Comparison of ENCODE assay signal across 8 cellular contexts in the genomic region with DNA sequence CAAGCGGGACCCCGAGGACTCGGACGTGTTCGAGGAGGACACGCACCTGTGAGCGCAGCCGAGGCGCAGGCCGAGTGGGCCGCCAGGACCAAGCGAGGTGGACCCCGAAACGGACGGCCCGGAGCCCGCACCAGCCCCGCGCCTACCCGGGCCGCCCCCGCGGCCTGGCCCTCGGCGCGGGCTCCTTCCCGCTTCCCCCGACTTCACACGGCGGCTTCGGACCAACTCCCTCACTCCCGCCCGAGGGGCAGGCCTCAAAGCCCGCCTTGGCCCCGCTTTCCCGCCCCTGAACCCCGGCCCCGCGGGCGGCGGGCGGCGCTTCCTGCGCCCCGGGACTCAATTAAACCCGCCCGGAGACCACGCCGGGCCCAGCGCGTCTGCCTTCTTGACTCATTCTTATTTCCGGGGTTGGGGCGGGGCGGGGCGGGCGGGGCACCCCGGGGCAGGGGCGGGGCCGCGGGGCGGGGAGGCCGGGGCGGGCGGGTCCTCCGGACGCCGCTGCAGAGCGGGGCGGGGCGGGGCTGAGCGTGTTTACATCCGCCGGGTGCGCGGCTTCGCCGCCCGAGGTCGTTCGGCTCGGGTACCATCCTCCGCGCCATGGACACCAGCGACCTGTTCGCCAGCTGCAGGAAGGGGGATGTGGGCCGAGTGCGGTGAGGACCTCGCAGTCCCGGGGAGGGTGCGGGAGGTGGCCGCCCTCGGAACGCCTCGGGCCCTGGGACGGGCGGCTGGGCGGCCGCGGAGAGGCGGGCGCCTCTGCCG. TPM values are rescaled to one million over a fixed set of nuclear protein-coding genes. Genes with fewer than 3 reads are reported as not detected.
DNase-seq lines count a peak whose midpoint lies in the region; ATAC-seq, FAIRE-seq and TF ChIP-seq lines count a peak whose summit lies in the region.

A gene (plus strand): TSS at position 524 of the 762 bp plus-strand sequence. CDS start 74 bp downstream, at position 598.

- peak within 1 kb of the TSS; percentile 96 for H3K4me2 ChIP-seq in A549

- TF ChIP-seq EP300 in A549 (IDR thresholded peaks at IDR 0.05) = no peak

- POLR2A ChIA-PET in A549 (lab: Yijun Ruan, JAX) = no interaction called here

- TF ChIP-seq CTCF in A549 (IDR thresholded peaks at IDR 0.05) = no peak
- TF ChIP-seq CTCF in choroid plexus epithelial cell (conservative IDR thresholded peaks at IDR 0.05; ENCODE audit: low read depth, low read length) = no peak

- 0% methylated on average over 10 of the region's 102 CpGs for WGBS in A549 (ENCODE audit: missing lambda C conversion rate)

- H3K4me3 ChIP-seq in A549 (peak within 1 kb of the TSS; percentile 100), choroid plexus epithelial cell (ENCODE audit: low read depth, low read length) (peak within 1 kb of the TSS; percentile 91)

- CTCF ChIA-PET in A549 (lab: Yijun Ruan, JAX) = interaction anchor here (1.1 to 2.8 kb wide), 4 partner anchors 18 to 98 kb away, joined by 3 to 21 read pairs (median 4); no protein-coding TSS in a partner anchor

- FAIRE-seq in A549 (lab: Jason Lieb, UNC) = no peak

- H3K4me1 ChIP-seq in A549 = peaks cover 11% of the 10 kb centered on the region; the same call in 1 of the 3 replicates

- DNase-seq in A549 (ENCODE audit: low read depth in 1 of 2, low spot score in 1 of 2) (peak; percentile 66 to 68), NCI-H446 treated with DMSO at 0.1 percent for 48 hours (lab: John Stamatoyannopoulos, UW) (peak; percentile 63), choroid plexus epithelial cell (ENCODE audit: low read depth) (peak; percentile 75), left kidney (ENCODE audit: low read depth, low spot score) (peak; percentile 91)
- peak; percentile 82 to 87 for DNase-seq in activated CD4-positive, alpha-beta T cell treated with anti-CD3 and anti-CD28 coated beads for 4 hours
- DNase-seq in stimulated activated CD4-positive, alpha-beta T cell treated with anti-CD3 and anti-CD28 coated beads, Interleukin-2, amount 100 ng/mL, for 4 hours (ENCODE audit: low read depth) = peak; percentile 79

- peak within 1 kb of the TSS; percentile 100 for H3K27ac ChIP-seq in A549

- TF ChIP-seq POLR2A in A549 (IDR thresholded peaks at IDR 0.05; ENCODE audit: low read length) = peak; percentile 52

- no peaks in the 10 kb centered on the region for H3K9me3 ChIP-seq in A549

- TF ChIP-seq RAD21 in A549 (conservative IDR thresholded peaks at IDR 0.05 in 1 of 2, IDR thresholded peaks at IDR 0.05 in 1 of 2) = no peak

- ATAC-seq in A549 = peak; percentile 77 to 80
- peak; percentile 76 for ATAC-seq in GM18867 (IDR thresholded peaks at IDR 0.05; ENCODE audit: unreplicated experiment)
- peak; percentile 63 for ATAC-seq in HG03103 (IDR thresholded peaks at IDR 0.05; ENCODE audit: low read depth, unreplicated experiment)

TF ChIP-seq in A549, 52 proteins besides CTCF, POLR2A, EP300 and RAD21:
- no peak for TF ChIP-seq RARB (CRISPR knock-in tag; IDR thresholded peaks at IDR 0.05)
- TF ChIP-seq PHF8 (IDR thresholded peaks at IDR 0.05; ENCODE audit: borderline replicate concordance, low read depth) = peak; percentile 92
- TF ChIP-seq SMC3 (IDR thresholded peaks at IDR 0.05) = no peak
- TF ChIP-seq, protein P1, sequence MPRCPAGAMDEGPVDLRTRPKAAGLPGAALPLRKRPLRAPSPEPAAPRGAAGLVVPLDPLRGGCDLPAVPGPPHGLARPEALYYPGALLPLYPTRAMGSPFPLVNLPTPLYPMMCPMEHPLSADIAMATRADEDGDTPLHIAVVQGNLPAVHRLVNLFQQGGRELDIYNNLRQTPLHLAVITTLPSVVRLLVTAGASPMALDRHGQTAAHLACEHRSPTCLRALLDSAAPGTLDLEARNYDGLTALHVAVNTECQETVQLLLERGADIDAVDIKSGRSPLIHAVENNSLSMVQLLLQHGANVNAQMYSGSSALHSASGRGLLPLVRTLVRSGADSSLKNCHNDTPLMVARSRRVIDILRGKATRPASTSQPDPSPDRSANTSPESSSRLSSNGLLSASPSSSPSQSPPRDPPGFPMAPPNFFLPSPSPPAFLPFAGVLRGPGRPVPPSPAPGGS (IDR thresholded peaks at IDR 0.05) = peak; percentile 85; the same call in 2 of the 3 replicates
- TF ChIP-seq JUN (IDR thresholded peaks at IDR 0.05) = peak in 1 of 2 experiments; percentile 85; a peak in 3 of 5 replicates
- no peak for TF ChIP-seq NPAS2 (CRISPR knock-in tag; IDR thresholded peaks at IDR 0.05; ENCODE audit: borderline replicate concordance)
- no peak for TF ChIP-seq FOXS1 (CRISPR knock-in tag; IDR thresholded peaks at IDR 0.05)
- TF ChIP-seq, protein P2, sequence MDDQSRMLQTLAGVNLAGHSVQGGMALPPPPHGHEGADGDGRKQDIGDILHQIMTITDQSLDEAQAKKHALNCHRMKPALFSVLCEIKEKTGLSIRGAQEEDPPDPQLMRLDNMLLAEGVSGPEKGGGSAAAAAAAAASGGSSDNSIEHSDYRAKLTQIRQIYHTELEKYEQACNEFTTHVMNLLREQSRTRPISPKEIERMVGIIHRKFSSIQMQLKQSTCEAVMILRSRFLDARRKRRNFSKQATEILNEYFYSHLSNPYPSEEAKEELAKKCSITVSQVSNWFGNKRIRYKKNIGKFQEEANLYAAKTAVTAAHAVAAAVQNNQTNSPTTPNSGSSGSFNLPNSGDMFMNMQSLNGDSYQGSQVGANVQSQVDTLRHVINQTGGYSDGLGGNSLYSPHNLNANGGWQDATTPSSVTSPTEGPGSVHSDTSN (IDR thresholded peaks at IDR 0.05) = 0 out of 2 replicates have a peak, but pooled peaks have one; percentile 19
- TF ChIP-seq, protein P3, sequence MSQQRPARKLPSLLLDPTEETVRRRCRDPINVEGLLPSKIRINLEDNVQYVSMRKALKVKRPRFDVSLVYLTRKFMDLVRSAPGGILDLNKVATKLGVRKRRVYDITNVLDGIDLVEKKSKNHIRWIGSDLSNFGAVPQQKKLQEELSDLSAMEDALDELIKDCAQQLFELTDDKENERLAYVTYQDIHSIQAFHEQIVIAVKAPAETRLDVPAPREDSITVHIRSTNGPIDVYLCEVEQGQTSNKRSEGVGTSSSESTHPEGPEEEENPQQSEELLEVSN (IDR thresholded peaks at IDR 0.05; ENCODE audit: borderline replicate concordance, low read depth) = 0 out of 2 replicates have a peak, but pooled peaks have one; percentile 19
- TF ChIP-seq MAZ (IDR thresholded peaks at IDR 0.05; ENCODE audit: borderline replicate concordance, low read depth, low read length) = 0 out of 2 replicates have a peak, but pooled peaks have one; percentile 19
- TF ChIP-seq FOSL2 (IDR thresholded peaks at IDR 0.05) = no peak
- peak; percentile 13; the same call in 1 of the 2 replicates for TF ChIP-seq FOSL2 (CRISPR knock-in tag; IDR thresholded peaks at IDR 0.05)
- no peak for TF ChIP-seq RNF2 (IDR thresholded peaks at IDR 0.05; ENCODE audit: borderline replicate concordance, low read depth)
- TF ChIP-seq, protein P4, sequence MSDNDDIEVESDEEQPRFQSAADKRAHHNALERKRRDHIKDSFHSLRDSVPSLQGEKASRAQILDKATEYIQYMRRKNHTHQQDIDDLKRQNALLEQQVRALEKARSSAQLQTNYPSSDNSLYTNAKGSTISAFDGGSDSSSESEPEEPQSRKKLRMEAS (IDR thresholded peaks at IDR 0.05) = peak; percentile 38; the same call in 1 of the 2 replicates
TF ChIP-seq in A549: peak in this region for 8.

RNA-seq across cellular contexts. Expression of the gene that starts here (rescaled TPM):
- polyA plus RNA-seq in A549 (2011; rRNA removed) (9.7 and 10.7 TPM in 2 replicates), A549 (2017; fragmentation: RNase III; extraction: RNeasy Plus Mini Kit Qiagen cat#74134 plus additional on column Dnase treatment) (8.1 to 13.2 TPM (median 11.7 TPM) in 3 replicates)
- polyA plus RNA-seq in A549 (2012; cell fraction: cytosol; rRNA removed) = 15.1 and 18.9 TPM in 2 replicates
- polyA plus RNA-seq in A549 (2012; cell fraction: nucleus; rRNA removed) = 73.1 and 77.2 TPM in 2 replicates
- 20.7 and 25.8 TPM in 2 replicates for polyA minus RNA-seq in A549 (2011; rRNA and poly(A)+ RNA removed)

Comparison
In these comparisons a context has a peak if more than half of its experiments do, and no peak if none do; other contexts are left out.
1. Peak in every context shown above with its lines: DNase-seq, ATAC-seq, H3K4me3 ChIP-seq and H3K27ac ChIP-seq.